1 cellular context compared by ENCODE assay signal in genomic region chr2:2793925-2794324, GRCh38.
TF ChIP-seq lines count a peak whose summit lies in the region.

No MANE protein-coding gene starts in this region.

TF ChIP-seq in WTC11, 78 proteins besides CTCF, POLR2A, EP300 and RAD21 (continued from another document):
- TF ChIP-seq CBFB (CRISPR knock-in tag; IDR thresholded peaks at IDR 0.05; ENCODE audit: low read depth) (no peak), USF1 (CRISPR knock-in tag; IDR thresholded peaks at IDR 0.05) (no peak), ZSCAN18 (CRISPR knock-in tag; IDR thresholded peaks at IDR 0.05) (no peak), ZNF232 (CRISPR knock-in tag; IDR thresholded peaks at IDR 0.05) (no peak), CREM (CRISPR knock-in tag; IDR thresholded peaks at IDR 0.05) (no peak), RORB (CRISPR knock-in tag; IDR thresholded peaks at IDR 0.05) (no peak), ZNF416 (CRISPR knock-in tag; IDR thresholded peaks at IDR 0.05) (no peak), NR1H2 (CRISPR knock-in tag; IDR thresholded peaks at IDR 0.05) (no peak), MXD4 (CRISPR knock-in tag; IDR thresholded peaks at IDR 0.05; ENCODE audit: borderline replicate concordance) (no peak), MAX (CRISPR knock-in tag; IDR thresholded peaks at IDR 0.05) (no peak), NFATC4 (CRISPR knock-in tag; IDR thresholded peaks at IDR 0.05) (no peak), ATF3 (CRISPR knock-in tag; conservative IDR thresholded peaks at IDR 0.05) (no peak), ZNF512 (CRISPR knock-in tag; IDR thresholded peaks at IDR 0.05; ENCODE audit: borderline replicate concordance) (no peak), SOX15 (CRISPR knock-in tag; IDR thresholded peaks at IDR 0.05) (no peak), HMGA2 (CRISPR knock-in tag; IDR thresholded peaks at IDR 0.05) (no peak), ESRRA (CRISPR knock-in tag; IDR thresholded peaks at IDR 0.05; ENCODE audit: borderline replicate concordance) (no peak)
- TF ChIP-seq, protein P1, sequence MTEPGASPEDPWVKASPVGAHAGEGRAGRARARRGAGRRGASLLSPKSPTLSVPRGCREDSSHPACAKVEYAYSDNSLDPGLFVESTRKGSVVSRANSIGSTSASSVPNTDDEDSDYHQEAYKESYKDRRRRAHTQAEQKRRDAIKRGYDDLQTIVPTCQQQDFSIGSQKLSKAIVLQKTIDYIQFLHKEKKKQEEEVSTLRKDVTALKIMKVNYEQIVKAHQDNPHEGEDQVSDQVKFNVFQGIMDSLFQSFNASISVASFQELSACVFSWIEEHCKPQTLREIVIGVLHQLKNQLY (CRISPR knock-in tag; IDR thresholded peaks at IDR 0.05) = no peak
- TF ChIP-seq, protein P2, sequence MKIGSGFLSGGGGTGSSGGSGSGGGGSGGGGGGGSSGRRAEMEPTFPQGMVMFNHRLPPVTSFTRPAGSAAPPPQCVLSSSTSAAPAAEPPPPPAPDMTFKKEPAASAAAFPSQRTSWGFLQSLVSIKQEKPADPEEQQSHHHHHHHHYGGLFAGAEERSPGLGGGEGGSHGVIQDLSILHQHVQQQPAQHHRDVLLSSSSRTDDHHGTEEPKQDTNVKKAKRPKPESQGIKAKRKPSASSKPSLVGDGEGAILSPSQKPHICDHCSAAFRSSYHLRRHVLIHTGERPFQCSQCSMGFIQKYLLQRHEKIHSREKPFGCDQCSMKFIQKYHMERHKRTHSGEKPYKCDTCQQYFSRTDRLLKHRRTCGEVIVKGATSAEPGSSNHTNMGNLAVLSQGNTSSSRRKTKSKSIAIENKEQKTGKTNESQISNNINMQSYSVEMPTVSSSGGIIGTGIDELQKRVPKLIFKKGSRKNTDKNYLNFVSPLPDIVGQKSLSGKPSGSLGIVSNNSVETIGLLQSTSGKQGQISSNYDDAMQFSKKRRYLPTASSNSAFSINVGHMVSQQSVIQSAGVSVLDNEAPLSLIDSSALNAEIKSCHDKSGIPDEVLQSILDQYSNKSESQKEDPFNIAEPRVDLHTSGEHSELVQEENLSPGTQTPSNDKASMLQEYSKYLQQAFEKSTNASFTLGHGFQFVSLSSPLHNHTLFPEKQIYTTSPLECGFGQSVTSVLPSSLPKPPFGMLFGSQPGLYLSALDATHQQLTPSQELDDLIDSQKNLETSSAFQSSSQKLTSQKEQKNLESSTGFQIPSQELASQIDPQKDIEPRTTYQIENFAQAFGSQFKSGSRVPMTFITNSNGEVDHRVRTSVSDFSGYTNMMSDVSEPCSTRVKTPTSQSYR (CRISPR knock-in tag; IDR thresholded peaks at IDR 0.05) = no peak
- TF ChIP-seq, protein P3, sequence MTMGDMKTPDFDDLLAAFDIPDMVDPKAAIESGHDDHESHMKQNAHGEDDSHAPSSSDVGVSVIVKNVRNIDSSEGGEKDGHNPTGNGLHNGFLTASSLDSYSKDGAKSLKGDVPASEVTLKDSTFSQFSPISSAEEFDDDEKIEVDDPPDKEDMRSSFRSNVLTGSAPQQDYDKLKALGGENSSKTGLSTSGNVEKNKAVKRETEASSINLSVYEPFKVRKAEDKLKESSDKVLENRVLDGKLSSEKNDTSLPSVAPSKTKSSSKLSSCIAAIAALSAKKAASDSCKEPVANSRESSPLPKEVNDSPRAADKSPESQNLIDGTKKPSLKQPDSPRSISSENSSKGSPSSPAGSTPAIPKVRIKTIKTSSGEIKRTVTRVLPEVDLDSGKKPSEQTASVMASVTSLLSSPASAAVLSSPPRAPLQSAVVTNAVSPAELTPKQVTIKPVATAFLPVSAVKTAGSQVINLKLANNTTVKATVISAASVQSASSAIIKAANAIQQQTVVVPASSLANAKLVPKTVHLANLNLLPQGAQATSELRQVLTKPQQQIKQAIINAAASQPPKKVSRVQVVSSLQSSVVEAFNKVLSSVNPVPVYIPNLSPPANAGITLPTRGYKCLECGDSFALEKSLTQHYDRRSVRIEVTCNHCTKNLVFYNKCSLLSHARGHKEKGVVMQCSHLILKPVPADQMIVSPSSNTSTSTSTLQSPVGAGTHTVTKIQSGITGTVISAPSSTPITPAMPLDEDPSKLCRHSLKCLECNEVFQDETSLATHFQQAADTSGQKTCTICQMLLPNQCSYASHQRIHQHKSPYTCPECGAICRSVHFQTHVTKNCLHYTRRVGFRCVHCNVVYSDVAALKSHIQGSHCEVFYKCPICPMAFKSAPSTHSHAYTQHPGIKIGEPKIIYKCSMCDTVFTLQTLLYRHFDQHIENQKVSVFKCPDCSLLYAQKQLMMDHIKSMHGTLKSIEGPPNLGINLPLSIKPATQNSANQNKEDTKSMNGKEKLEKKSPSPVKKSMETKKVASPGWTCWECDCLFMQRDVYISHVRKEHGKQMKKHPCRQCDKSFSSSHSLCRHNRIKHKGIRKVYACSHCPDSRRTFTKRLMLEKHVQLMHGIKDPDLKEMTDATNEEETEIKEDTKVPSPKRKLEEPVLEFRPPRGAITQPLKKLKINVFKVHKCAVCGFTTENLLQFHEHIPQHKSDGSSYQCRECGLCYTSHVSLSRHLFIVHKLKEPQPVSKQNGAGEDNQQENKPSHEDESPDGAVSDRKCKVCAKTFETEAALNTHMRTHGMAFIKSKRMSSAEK (CRISPR knock-in tag; IDR thresholded peaks at IDR 0.05; ENCODE audit: borderline replicate concordance) = no peak
